8 cellular contexts compared by ENCODE assay signal in genomic region chr1:155127105-155127671, GRCh38. TPM values are rescaled to one million over a fixed set of nuclear protein-coding genes. Genes with fewer than 3 reads are reported as not detected.
A peak's percentile ranks its signal among the peaks of the same experiment; 100 is the strongest.
DNase-seq lines count a peak whose midpoint lies in the region; ATAC-seq, FAIRE-seq and TF ChIP-seq lines count a peak whose summit lies in the region.

No MANE protein-coding gene starts in this region.

- ATAC-seq in Panc1: peak; percentile 43

- POLR2A ChIA-PET in Panc1 (lab: Charles Lee): interaction anchor here (0.6 kb wide), 1 partner anchor 10 kb away, joined by 3 read pairs; no protein-coding TSS in a partner anchor

- H3K27me3 ChIP-seq in Panc1 (ENCODE audit: control insufficient read depth, insufficient read depth, low read length) (no peaks in the 10 kb centered on the region), small intestine (ENCODE audit: control insufficient read depth in 2 of 2, insufficient read depth in 2 of 2, low read length in 2 of 2) (no peaks in the 10 kb centered on the region)

- CTCF ChIA-PET in Panc1 (lab: Charles Lee): interaction anchor here (0.6 kb wide), 1 partner anchor 458 kb away, joined by 3 read pairs; no protein-coding TSS in a partner anchor

- intact Hi-C loops in Panc1 (cut with micrococcal nuclease; ENCODE audit: unreplicated experiment): loop anchor here (5.0 kb wide), 1 partner anchor 35 kb away; no protein-coding TSS in a partner anchor

- no peaks in the 10 kb centered on the region for H3K9me3 ChIP-seq in Panc1 (ENCODE audit: control insufficient read depth, insufficient read depth, low read depth, low read length)
- H3K9me3 ChIP-seq in small intestine (ENCODE audit: control insufficient read depth, low read depth): no peaks in the 10 kb centered on the region

- in situ Hi-C loops in Panc1 (cut with HindIII; ENCODE audit: low pct_unique_long_range_greater_than_20kb, low sequenced_read_pairs): no loop called here

- 0 to 1% (median 0%) methylated on average over 32 to 47 of the region's 47 CpGs for WGBS in small intestine, 3 donors

- no peak for FAIRE-seq in small intestine (lab: Jason Lieb, UNC)
- no peak for FAIRE-seq in HTR-8/SVneo (lab: Jason Lieb, UNC)

- H3K36me3 ChIP-seq in Panc1 (ENCODE audit: control insufficient read depth, insufficient read depth, low read length) (peaks cover 3% of the 10 kb centered on the region; the same call in 1 of the 2 replicates), small intestine (ENCODE audit: control insufficient read depth in 2 of 2, insufficient read depth in 2 of 2, low read length in 2 of 2) (peaks cover 0 to 3% of the 10 kb centered on the region in 2 donors)

- TF ChIP-seq CTCF in Panc1 (IDR thresholded peaks at IDR 0.05) (no peak), choroid plexus epithelial cell (conservative IDR thresholded peaks at IDR 0.05; ENCODE audit: low read depth, low read length) (no peak)

- H3K27ac ChIP-seq in Panc1 (ENCODE audit: low read length) (peak overlapping the region; percentile 65), small intestine (ENCODE audit: low read depth in 1 of 2, low read length in 1 of 2) (peak overlapping the region; percentile 89 to 100)

- peaks cover 59% of the 10 kb centered on the region for H3K4me1 ChIP-seq in Panc1 (ENCODE audit: control insufficient read depth, insufficient read depth, low read length)
- peaks cover 0 to 6% of the 10 kb centered on the region in 2 donors for H3K4me1 ChIP-seq in small intestine (ENCODE audit: control insufficient read depth in 2 of 2, insufficient read depth in 1 of 2, low read depth in 1 of 2, low read length in 1 of 2)

- DNase-seq in NCI-H82 (lab: John Stamatoyannopoulos, UW) (peak; percentile 71), NCI-H82 treated with DMSO at 0.1 percent for 48 hours (lab: John Stamatoyannopoulos, UW; ENCODE audit: unreplicated experiment) (no peak), Panc1 (ENCODE audit: low read depth, low spot score) (no peak), choroid plexus epithelial cell (ENCODE audit: low read depth) (peak; percentile 67), kidney glomerular epithelial cell (lab: John Stamatoyannopoulos, UW) (peak; percentile 81), small intestine (peak; percentile 95), OCI-M2 (lab: John Stamatoyannopoulos, UW; ENCODE audit: unreplicated experiment) (no peak), HTR-8/SVneo (ENCODE audit: insufficient read length, low spot score) (no peak)

- H3K4me3 ChIP-seq in Panc1 (ENCODE audit: low read depth in 2 of 2, low read length in 2 of 2) (peak overlapping the region; percentile 64 to 65), choroid plexus epithelial cell (ENCODE audit: low read depth, low read length) (peak overlapping the region; percentile 52), small intestine (ENCODE audit: low read depth in 1 of 2, low read length in 2 of 2) (peak overlapping the region; percentile 60 to 93)

- BruUV-seq in Panc1 (replicated peaks; lab: Mats Ljungman, UMichigan): no TSS peak

RNA-seq across cellular contexts. Expression of gene EFNA1, which starts 0.5 kb away (rescaled TPM):
- total RNA-seq in Panc1 (2021; ENCODE audit: unreplicated experiment): 23.8 TPM
- 37.9 TPM for polyA plus RNA-seq in Panc1 (2012; ENCODE audit: insufficient read length)
- 100 to 1,000 TPM in 2 of 3 donors, 10 to 100 TPM in 1; 50.6 to 166 (median 154) TPM for polyA plus RNA-seq in small intestine

RNA-seq across cellular contexts. Expression of gene SLC50A1, which starts 8.5 kb away (rescaled TPM):
- 67.4 TPM for total RNA-seq in Panc1 (2021; ENCODE audit: unreplicated experiment)
- 79.4 TPM for polyA plus RNA-seq in Panc1 (2012; ENCODE audit: insufficient read length)
- polyA plus RNA-seq in small intestine: 10 to 100 TPM; 44.6 to 99.5 (median 55.9) TPM

RNA-seq across cellular contexts. Expression of gene DPM3, which starts 13.1 kb away (rescaled TPM):
- 66.0 TPM for total RNA-seq in Panc1 (2021; ENCODE audit: unreplicated experiment)
- 89.1 TPM for polyA plus RNA-seq in Panc1 (2012; ENCODE audit: insufficient read length)
- polyA plus RNA-seq in small intestine: 100 to 1,000 TPM; 215 to 306 (median 261) TPM

RNA-seq across cellular contexts. Expression of gene KRTCAP2, which starts 45.9 kb away (rescaled TPM):
- 155 TPM for total RNA-seq in Panc1 (2021; ENCODE audit: unreplicated experiment)
- 207 TPM for polyA plus RNA-seq in Panc1 (2012; ENCODE audit: insufficient read length)
- 100 to 1,000 TPM; 164 to 286 (median 239) TPM for polyA plus RNA-seq in small intestine

RNA-seq across cellular contexts. Expression of gene TRIM46, which starts 46.5 kb away (rescaled TPM):
- 3.8 TPM for total RNA-seq in Panc1 (2021; ENCODE audit: unreplicated experiment)
- 8.0 TPM for polyA plus RNA-seq in Panc1 (2012; ENCODE audit: insufficient read length)
- under 1 TPM in 2 of 3 donors, not detected in 1; 0.27 to 0.57 TPM for polyA plus RNA-seq in small intestine

Comparison
In these comparisons a context has a peak if more than half of its experiments do, and no peak if none do; other contexts are left out.
1. DNase-seq: peak in NCI-H82 (single experiment), choroid plexus epithelial cell (single experiment), kidney glomerular epithelial cell (single experiment) and small intestine (single experiment); none in NCI-H82 treated with DMSO at 0.1 percent for 48 hours (single experiment), Panc1 (single experiment), OCI-M2 (single experiment) and HTR-8/SVneo (single experiment).
2. Peak in every context shown above with its lines, with median percentiles within 50 percentile points of each other: H3K4me3 ChIP-seq.